31 cellular contexts compared by ENCODE assay signal in genomic region chr7:63087575-63088190, GRCh38.
"Had no signal": no experiment of that assay in that cellular context is flagged by ENCODE, and none has a peak within 500 bp of the region (broad histone marks: within the 10 kb centered on the region; RNA-seq: fewer than 3 reads in every experiment).

No MANE protein-coding gene starts in this region.

- H3K27ac ChIP-seq: adrenal gland, body of pancreas, epithelial cell of prostate, esophagus squamous epithelium, gastroesophageal sphincter had no signal

- H3K4me1 ChIP-seq: adrenal gland, body of pancreas, esophagus squamous epithelium, gastroesophageal sphincter had no signal

- DNase-seq: activated CD4-positive, alpha-beta memory T cell treated with anti-CD3 and anti-CD28 coated beads for 36 hours; activated CD4-positive, alpha-beta T cell treated with anti-CD3 and anti-CD28 coated beads for 36 hours; activated CD4-positive, CD25-positive, alpha-beta regulatory T cell; activated CD4-positive, CD25-positive, alpha-beta regulatory T cell treated with anti-CD3 and anti-CD28 coated beads, Interleukin-2, amount 50 U/mL, for 72 hours; activated CD8-positive, alpha-beta memory T cell treated with anti-CD3 and anti-CD28 coated beads, Interleukin-2, amount 10 ng/mL, durations not matched to agents 7 days and 5 days; activated CD8-positive, alpha-beta memory T cell treated with anti-CD3 and anti-CD28 coated beads, Interleukin-2, amount 50 U/mL, for 4 hours; activated CD8-positive, alpha-beta T cell treated with anti-CD3 and anti-CD28 coated beads, Interleukin-2, amount 10 ng/mL, durations not matched to agents 7 days and 5 days; activated effector memory CD4-positive, alpha-beta T cell treated with Interleukin-2 at 50 U/mL for 16 hours; activated gamma-delta T cell treated with Interleukin-2 at 50 U/mL for 16 hours; activated naive CD4-positive, alpha-beta T cell treated with anti-CD3 and anti-CD28 coated beads, Interleukin-2, amount 50 U/mL, for 16 hours; activated naive CD4-positive, alpha-beta T cell treated with Interleukin-2 at 50 U/mL for 16 hours; activated T-cell treated with anti-CD3 and anti-CD28 coated beads, Interleukin-2, amount 50 U/mL, for 1 hour; adrenal gland; amygdala; aorta; body of pancreas; caudate nucleus; cortex of kidney; dermis blood vessel endothelial cell; effector CD4-positive, alpha-beta T cell; effector memory CD8-positive, alpha-beta T cell; esophagus squamous epithelium; foreskin melanocyte; head of caudate nucleus; T-helper 2 cell had no signal

- ATAC-seq: activated CD4-positive, alpha-beta T cell treated with anti-CD3 and anti-CD28 coated beads for 36 hours; activated CD8-positive, alpha-beta memory T cell treated with anti-CD3 and anti-CD28 coated beads, Interleukin-2, amount 10 ng/mL, durations not matched to agents 7 days and 5 days; activated CD8-positive, alpha-beta T cell treated with anti-CD3 and anti-CD28 coated beads, Interleukin-2, amount 10 ng/mL, durations not matched to agents 7 days and 5 days; activated T-helper 17 cell treated with anti-CD3 and anti-CD28 coated beads, Interleukin-2, amount 50 U/mL, for 72 hours; body of pancreas; effector memory CD8-positive, alpha-beta T cell; gastroesophageal sphincter had no signal

- H3K36me3 ChIP-seq: adrenal gland, esophagus squamous epithelium, gastroesophageal sphincter had no signal

- H3K27me3 ChIP-seq: adrenal gland, body of pancreas, esophagus squamous epithelium, gastroesophageal sphincter had no signal

- FAIRE-seq: colon, endometrium, endothelial cell of umbilical vein had no signal

- H3K4me3 ChIP-seq: adrenal gland, body of pancreas, esophagus squamous epithelium, gastroesophageal sphincter had no signal
